Comparison of ENCODE assay signal across 21 cellular contexts in the genomic region with DNA sequence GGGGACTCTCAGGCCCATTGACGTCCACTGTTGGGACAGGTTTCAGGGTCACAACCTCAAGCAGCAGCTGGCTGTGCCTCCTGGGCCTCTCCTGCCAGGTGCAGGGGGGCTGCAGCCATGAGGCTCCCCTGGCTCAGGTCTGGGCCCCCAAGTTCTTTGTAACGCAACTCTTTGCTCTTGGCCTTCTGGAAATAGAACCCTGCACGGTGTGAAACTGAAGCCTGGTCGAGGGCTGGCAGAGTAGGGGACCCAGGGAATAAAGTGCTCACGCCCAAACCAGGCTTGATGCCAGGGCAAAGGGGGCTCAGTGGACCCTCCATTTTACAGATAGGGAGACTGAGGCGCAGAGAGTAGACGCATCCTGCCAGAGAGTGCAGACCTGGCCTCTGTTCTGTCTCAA. TPM values are rescaled to one million over a fixed set of nuclear protein-coding genes. Genes with fewer than 3 reads are reported as not detected.
DNase-seq lines count a peak whose midpoint lies in the region; FAIRE-seq and TF ChIP-seq lines count a peak whose summit lies in the region.
"Had no signal": no experiment of that assay in that cellular context is flagged by ENCODE, and none has a peak within 500 bp of the region (broad histone marks: within the 10 kb centered on the region; RNA-seq: fewer than 3 reads in every experiment).

No MANE protein-coding gene starts in this region.

- no peak for FAIRE-seq in kidney (lab: Jason Lieb, UNC)
- FAIRE-seq in small intestine (lab: Jason Lieb, UNC) = no peak
- FAIRE-seq: islet of Langerhans had no signal

- H3K9me3 Mint-ChIP-seq in CD14-positive monocyte = no peaks in the 10 kb centered on the region
- H3K9me3 Mint-ChIP-seq: memory B cell, neural crest cell had no signal

- DNase-seq in CD14-positive monocyte (ENCODE audit: low spot score) = no peak
- DNase-seq in NT2/D1 (ENCODE audit: low read depth, low spot score) = no peak
- DNase-seq in kidney = no peak
- no peak for DNase-seq in small intestine
- DNase-seq in NOMO-1 treated with dmso at 0.1 percent for 144 hours (lab: John Stamatoyannopoulos, UW; ENCODE audit: unreplicated experiment) = no peak
- DNase-seq in SW480 (ENCODE audit: low spot score) = no peak
- DNase-seq in stimulated activated CD4-positive, alpha-beta T cell treated with anti-CD3 and anti-CD28 coated beads, Interleukin-15, amount 100 ng/mL, for 24 hours = no peak
- DNase-seq in DMS153 treated with DMSO at 0.1 percent for 48 hours (lab: John Stamatoyannopoulos, UW; ENCODE audit: unreplicated experiment) = no peak
- DNase-seq: activated CD4-positive, alpha-beta T cell treated with anti-CD3 and anti-CD28 coated beads for 4 hours; activated CD8-positive, alpha-beta memory T cell treated with anti-CD3 and anti-CD28 coated beads, Interleukin-2, amount 50 U/mL, for 4 hours; activated gamma-delta T cell; amniotic stem cell; NCI-H1417; NCI-H2171; PC-9; retina; stimulated activated naive CD8-positive, alpha-beta T cell treated with anti-CD3 and anti-CD28 coated beads, Interleukin-15, Interleukin-2, amounts not matched to agents 100 U/mL and 50 U/mL, for 24 hours had no signal

- H3K27ac ChIP-seq in kidney (ENCODE audit: low read depth in 2 of 2, low read length in 2 of 2) (peak overlapping the region; percentile 59 to 61), small intestine (ENCODE audit: low read depth in 1 of 2, low read length in 1 of 2) (peak overlapping the region in 1 of 2 donors; percentile 88)
- H3K27ac ChIP-seq: KMS-11, PC-9 had no signal

- H3K4me3 ChIP-seq in NT2/D1 (ENCODE audit: insufficient read length, low read depth) = no peak overlapping the region
- H3K4me3 ChIP-seq in kidney (ENCODE audit: low read length in 2 of 2) = peak overlapping the region; percentile 52 to 53
- peak overlapping the region; percentile 32 to 61 for H3K4me3 ChIP-seq in small intestine (ENCODE audit: low read depth in 1 of 2, low read length in 2 of 2)
- H3K4me3 ChIP-seq: PC-9 had no signal

- H3K27ac Mint-ChIP-seq in CD14-positive monocyte = peak overlapping the region in 6 of 7 donors; percentile 41 to 93 (median 90)
- H3K27ac Mint-ChIP-seq: memory B cell had no signal

- H3K9me3 ChIP-seq in NT2/D1 (ENCODE audit: insufficient read depth, low read length) (no peaks in the 10 kb centered on the region), kidney (ENCODE audit: control insufficient read depth in 1 of 2, low read length in 2 of 2) (no peaks in the 10 kb centered on the region), small intestine (ENCODE audit: control insufficient read depth, low read depth) (no peaks in the 10 kb centered on the region)

- H3K9ac ChIP-seq in NT2/D1 (ENCODE audit: insufficient read length, low read depth) (peak overlapping the region; percentile 25), kidney (ENCODE audit: low read length in 2 of 2) (peak overlapping the region in 1 of 2 donors; percentile 61)
- H3K9ac ChIP-seq: KMS-11 had no signal

- H3K4me1 ChIP-seq in NT2/D1 (ENCODE audit: insufficient read depth, insufficient read length) = peaks cover 33% of the 10 kb centered on the region
- peaks cover 10 to 17% of the 10 kb centered on the region in 2 donors for H3K4me1 ChIP-seq in kidney (ENCODE audit: control insufficient read depth in 1 of 2, insufficient read depth in 1 of 2, low read depth in 1 of 2, low read length in 2 of 2)
- H3K4me1 ChIP-seq in small intestine (ENCODE audit: control insufficient read depth in 2 of 2, insufficient read depth in 1 of 2, low read depth in 1 of 2, low read length in 1 of 2) = peaks cover 0 to 4% of the 10 kb centered on the region in 2 donors

- intact Hi-C loops in CD14-positive monocyte (cut with micrococcal nuclease) (no loop called here), kidney (cut with DNase I) (no loop called here)

- H3K36me3 Mint-ChIP-seq in CD14-positive monocyte = peaks cover 3 to 25% of the 10 kb centered on the region in 2 donors

- H3K27me3 Mint-ChIP-seq in CD14-positive monocyte (ENCODE audit: low read depth in 3 of 3) = peaks cover 0 to 4% (median 0%) of the 10 kb centered on the region in 3 donors
- H3K27me3 Mint-ChIP-seq: memory B cell had no signal

- peaks cover 84% of the 10 kb centered on the region for H3K4me1 Mint-ChIP-seq in CD14-positive monocyte

- 24 to 67% (median 44%) methylated on average over 7 of the region's 7 CpGs for WGBS in small intestine, 3 donors

- H3K4me3 Mint-ChIP-seq in CD14-positive monocyte = peak overlapping the region; percentile 81 to 93
- H3K4me3 Mint-ChIP-seq: memory B cell, neural crest cell had no signal

- no peak for TF ChIP-seq CTCF in CD14-positive monocyte (IDR thresholded peaks at IDR 0.05)
- TF ChIP-seq CTCF in kidney (IDR thresholded peaks at IDR 0.05; ENCODE audit: borderline replicate concordance, extremely low read depth, insufficient read depth) = no peak

- H3K36me3 ChIP-seq in NT2/D1 (ENCODE audit: insufficient read depth, insufficient read length, low read length) (peaks cover 49% of the 10 kb centered on the region), kidney (ENCODE audit: control insufficient read depth in 1 of 2, insufficient read depth in 2 of 2, low read length in 2 of 2) (no peaks in the 10 kb centered on the region), small intestine (ENCODE audit: control insufficient read depth in 2 of 2, insufficient read depth in 2 of 2, low read length in 2 of 2) (peaks cover 0 to 4% of the 10 kb centered on the region in 2 donors)

- H3K27me3 ChIP-seq in NT2/D1 (ENCODE audit: insufficient read depth, insufficient read length) (no peaks in the 10 kb centered on the region), small intestine (ENCODE audit: control insufficient read depth in 2 of 2, insufficient read depth in 2 of 2, low read length in 2 of 2) (no peaks in the 10 kb centered on the region)

RNA-seq across cellular contexts. Expression of a gene that starts 0.8 kb away (rescaled TPM):
- 10 to 100 TPM; 38.8 to 44.5 TPM for polyA plus RNA-seq in CD14-positive monocyte
- 17.4 TPM for total RNA-seq in kidney
- polyA plus RNA-seq in kidney (ENCODE audit: insufficient read depth, low read depth, low replicate concordance) = 54.7 TPM
- 100 to 1,000 TPM; 127 to 288 (median 183) TPM for polyA plus RNA-seq in small intestine

RNA-seq across cellular contexts. Expression of a gene that starts 25.2 kb away (rescaled TPM):
- polyA plus RNA-seq in CD14-positive monocyte (1 to 10 TPM; 3.4 to 4.2 TPM), kidney (ENCODE audit: insufficient read depth, low read depth, low replicate concordance) (30.8 TPM), small intestine (10 to 100 TPM in 1 of 3 donors, 1 to 10 TPM in 2; 5.8 to 43.7 (median 7.8) TPM)
- 36.6 TPM for total RNA-seq in kidney
